In the genomic region with DNA sequence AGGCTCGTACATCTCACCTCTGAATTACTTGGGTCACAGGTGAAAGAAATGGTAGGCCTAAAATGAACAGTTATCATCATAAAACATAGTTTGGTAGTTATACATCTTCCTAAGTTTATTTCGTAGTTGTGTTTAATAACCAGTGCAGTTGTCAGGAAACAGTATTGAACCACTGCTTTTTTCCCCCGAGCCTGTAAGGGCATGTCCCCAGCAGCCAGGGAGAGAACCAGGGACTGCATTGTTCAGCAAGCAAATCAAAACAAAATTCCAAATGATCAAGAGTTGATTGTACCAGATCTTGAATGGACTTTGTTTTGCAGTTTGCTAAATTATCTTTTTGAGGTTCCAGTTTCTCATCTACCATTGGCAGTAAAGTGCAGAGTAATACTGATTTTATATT, we compare ENCODE assay signal across 12 cellular contexts. TPM values are rescaled to one million over a fixed set of nuclear protein-coding genes. Genes with fewer than 3 reads are reported as not detected.
DNase-seq lines count a peak whose midpoint lies in the region; ATAC-seq and TF ChIP-seq lines count a peak whose summit lies in the region.
"Had no signal": no experiment of that assay in that cellular context is flagged by ENCODE, and none has a peak within 500 bp of the region (broad histone marks: within the 10 kb centered on the region; RNA-seq: fewer than 3 reads in every experiment).

No MANE protein-coding gene starts in this region.

- H3K36me3 Mint-ChIP-seq in T-helper 2 cell treated with Interferon-gamma antibody and Interleukin-4, amounts not matched to agents 5 μg/mL and 100 μg/mL, for 36 hours (ENCODE audit: low read depth) = peaks cover 32% of the 10 kb centered on the region
- H3K36me3 Mint-ChIP-seq in T-helper 17 cell (ENCODE audit: low read depth) = no peaks in the 10 kb centered on the region
- H3K36me3 Mint-ChIP-seq in stimulated activated memory B cell treated with anti-CD40 and anti-IgM and Interleukin-4, amounts not matched to agents 10 μg/mL and 1 μg/mL and 100 μg/mL, for 72 hours = peaks cover 10% of the 10 kb centered on the region

- H3K4me3 Mint-ChIP-seq in T-helper 2 cell treated with Interferon-gamma antibody and Interleukin-4, amounts not matched to agents 5 μg/mL and 100 μg/mL, for 36 hours = peak overlapping the region; percentile 96
- peak overlapping the region; percentile 53 for H3K4me3 Mint-ChIP-seq in T-helper 17 cell
- no peak overlapping the region for H3K4me3 Mint-ChIP-seq in stimulated activated memory B cell treated with anti-CD40 and anti-IgM and Interleukin-4, amounts not matched to agents 10 μg/mL and 1 μg/mL and 100 μg/mL, for 72 hours

- no peak for ATAC-seq in T-helper 17 cell
- ATAC-seq in stimulated activated memory B cell treated with anti-CD40 and anti-IgM and Interleukin-4, amounts not matched to agents 10 μg/mL and 1 μg/mL and 100 μg/mL, for 72 hours = no peak
- no peak for ATAC-seq in GM19455 (IDR thresholded peaks at IDR 0.05; ENCODE audit: unreplicated experiment)
- ATAC-seq: lower lobe of right lung had no signal

- H3K4me3 ChIP-seq in epithelial cell of esophagus (ENCODE audit: low read length) = peak overlapping the region; percentile 26
- peak overlapping the region; percentile 17 for H3K4me3 ChIP-seq in skeletal muscle cell (ENCODE audit: low read depth, low read length)
- H3K4me3 ChIP-seq: adrenal gland had no signal

- no peaks in the 10 kb centered on the region for H3K9me3 Mint-ChIP-seq in T-helper 2 cell treated with Interferon-gamma antibody and Interleukin-4, amounts not matched to agents 5 μg/mL and 100 μg/mL, for 36 hours
- H3K9me3 Mint-ChIP-seq in stimulated activated memory B cell treated with anti-CD40 and anti-IgM and Interleukin-4, amounts not matched to agents 10 μg/mL and 1 μg/mL and 100 μg/mL, for 72 hours = no peaks in the 10 kb centered on the region

- no peak for TF ChIP-seq CTCF in epithelial cell of esophagus (IDR thresholded peaks at IDR 0.05; ENCODE audit: insufficient read depth, low read depth, low read length, missing control alignments)

- H3K27me3 Mint-ChIP-seq in T-helper 2 cell treated with Interferon-gamma antibody and Interleukin-4, amounts not matched to agents 5 μg/mL and 100 μg/mL, for 36 hours (ENCODE audit: low read depth) = no peaks in the 10 kb centered on the region
- H3K27me3 Mint-ChIP-seq in T-helper 17 cell = no peaks in the 10 kb centered on the region
- no peaks in the 10 kb centered on the region for H3K27me3 Mint-ChIP-seq in stimulated activated memory B cell treated with anti-CD40 and anti-IgM and Interleukin-4, amounts not matched to agents 10 μg/mL and 1 μg/mL and 100 μg/mL, for 72 hours

- DNase-seq in T-helper 2 cell treated with Interferon-gamma antibody and Interleukin-4, amounts not matched to agents 5 μg/mL and 100 μg/mL, for 36 hours (ENCODE audit: low spot score) = no peak
- DNase-seq in T-helper 2 cell (no peak), T-helper 17 cell (no peak), epithelial cell of esophagus (ENCODE audit: low read depth) (peak; percentile 60), skeletal muscle cell (ENCODE audit: low read depth) (no peak), DMS79 (lab: John Stamatoyannopoulos, UW) (no peak)
- DNase-seq: adrenal gland, lower lobe of right lung, NCI-H446 had no signal

- H3K4me1 Mint-ChIP-seq in T-helper 2 cell treated with Interferon-gamma antibody and Interleukin-4, amounts not matched to agents 5 μg/mL and 100 μg/mL, for 36 hours (ENCODE audit: low read depth) = peaks cover 47% of the 10 kb centered on the region
- peaks cover 49% of the 10 kb centered on the region for H3K4me1 Mint-ChIP-seq in T-helper 17 cell
- H3K4me1 Mint-ChIP-seq in stimulated activated memory B cell treated with anti-CD40 and anti-IgM and Interleukin-4, amounts not matched to agents 10 μg/mL and 1 μg/mL and 100 μg/mL, for 72 hours = peaks cover 56% of the 10 kb centered on the region

- H3K27ac Mint-ChIP-seq in T-helper 2 cell treated with Interferon-gamma antibody and Interleukin-4, amounts not matched to agents 5 μg/mL and 100 μg/mL, for 36 hours = peak overlapping the region; percentile 49
- peak overlapping the region; percentile 90 for H3K27ac Mint-ChIP-seq in T-helper 17 cell
- no peak overlapping the region for H3K27ac Mint-ChIP-seq in stimulated activated memory B cell treated with anti-CD40 and anti-IgM and Interleukin-4, amounts not matched to agents 10 μg/mL and 1 μg/mL and 100 μg/mL, for 72 hours

- H3K9me3 ChIP-seq in T-helper 17 cell (ENCODE audit: control insufficient read depth, low read length, poor library complexity, severe bottlenecking) = no peaks in the 10 kb centered on the region
- H3K9me3 ChIP-seq: adrenal gland, lower lobe of right lung, thoracic aorta had no signal

RNA-seq across cellular contexts. Expression of gene EIF4H, which starts 2.4 kb away (rescaled TPM):
- total RNA-seq in T-helper 17 cell = 100 to 1,000 TPM; 242 to 255 TPM

RNA-seq across cellular contexts. Expression of gene LAT2, which starts 33.3 kb away (rescaled TPM):
- total RNA-seq in T-helper 17 cell = 1 to 10 TPM; 2.2 to 8.6 TPM
